26 cellular contexts compared by ENCODE assay signal in genomic region chr18:22547807-22548561, GRCh38.
DNase-seq lines count a peak whose midpoint lies in the region; ATAC-seq and TF ChIP-seq lines count a peak whose summit lies in the region.
"Had no signal": no experiment of that assay in that cellular context is flagged by ENCODE, and none has a peak within 500 bp of the region (broad histone marks: within the 10 kb centered on the region; RNA-seq: fewer than 3 reads in every experiment).

No MANE protein-coding gene starts in this region.

- no peak overlapping the region for H2AFZ ChIP-seq in neuronal stem cell (ENCODE audit: low read length)

- POLR2A ChIA-PET in CD8-positive, alpha-beta memory T cell (lab: Charles Lee), result no interaction called here

- no peaks in the 10 kb centered on the region for H3K9me3 Mint-ChIP-seq in CD8-positive, alpha-beta memory T cell
- H3K9me3 Mint-ChIP-seq: activated CD8-positive, alpha-beta T cell treated with anti-CD3 and anti-CD28 coated beads for 36 hours; activated naive CD4-positive, alpha-beta T cell treated with anti-CD3 and anti-CD28 coated beads for 36 hours; endodermal cell; naive thymus-derived CD8-positive, alpha-beta T cell; stimulated activated effector memory CD8-positive, alpha-beta T cell treated with anti-CD3 and anti-CD28 coated beads, Interleukin-12 subunit alpha, Interleukin-12 subunit beta, amount 100 ng/mL, for 72 hours had no signal

- H3K79me1 ChIP-seq in neuronal stem cell (ENCODE audit: low read depth, low read length), result no peaks in the 10 kb centered on the region

- H2BK12ac ChIP-seq in neuronal stem cell (ENCODE audit: low read length), result no peak overlapping the region

- no peak overlapping the region for H3K4ac ChIP-seq in neuronal stem cell (ENCODE audit: low read length)

- no peak overlapping the region for H2BK5ac ChIP-seq in neuronal stem cell (ENCODE audit: low read length)

- no peak overlapping the region for H4K91ac ChIP-seq in neuronal stem cell (ENCODE audit: low read depth, low read length, poor library complexity)

- peaks cover 0 to 4% of the 10 kb centered on the region in 2 donors for H3K4me1 ChIP-seq in neuronal stem cell (ENCODE audit: control insufficient read depth in 2 of 2, insufficient read depth in 1 of 2, low read depth in 1 of 2, low read length in 2 of 2)
- no peaks in the 10 kb centered on the region for H3K4me1 ChIP-seq in CD8-positive, alpha-beta memory T cell (ENCODE audit: insufficient read depth, low read length)

- peak overlapping the region; percentile 50 for H3K18ac ChIP-seq in neuronal stem cell (ENCODE audit: low read length)

- peaks cover 5 to 6% (median 6%) of the 10 kb centered on the region in 3 donors for H3K4me1 Mint-ChIP-seq in CD8-positive, alpha-beta memory T cell
- H3K4me1 Mint-ChIP-seq: naive thymus-derived CD8-positive, alpha-beta T cell had no signal

- no peaks in the 10 kb centered on the region for H3K9me3 ChIP-seq in neuronal stem cell (replicated peaks in 1 of 2; ENCODE audit: control insufficient read depth in 2 of 2, insufficient read depth in 1 of 2, low read depth in 1 of 2, low read length in 2 of 2)
- no peaks in the 10 kb centered on the region for H3K9me3 ChIP-seq in CD8-positive, alpha-beta memory T cell (ENCODE audit: low read length)
- H3K9me3 ChIP-seq: pancreas, testis had no signal

- no peak overlapping the region for H2BK15ac ChIP-seq in neuronal stem cell (ENCODE audit: low read length)

- ATAC-seq in GM21529 (IDR thresholded peaks at IDR 0.05; ENCODE audit: unreplicated experiment), result no peak
- ATAC-seq: activated CD8-positive, alpha-beta T cell treated with anti-CD3 and anti-CD28 coated beads for 36 hours; HepG2; naive thymus-derived CD8-positive, alpha-beta T cell; pancreas; sciatic nerve; stimulated activated effector memory CD8-positive, alpha-beta T cell treated with anti-CD3 and anti-CD28 coated beads, Interleukin-12 subunit alpha, Interleukin-12 subunit beta, amount 100 ng/mL, for 72 hours had no signal

- H3K14ac ChIP-seq in neuronal stem cell (ENCODE audit: low read length), result no peak overlapping the region

- no peak overlapping the region for H2BK120ac ChIP-seq in neuronal stem cell (ENCODE audit: low read depth, low read length)

- WGBS in neuronal stem cell (ENCODE audit: extremely low coverage in 2 of 2, insufficient read length in 2 of 2, insufficient replicate concordance in 1 of 2), 2 donors, result no CpG with 5 or more reads among the region's 11 CpGs

- CTCF ChIA-PET in CD8-positive, alpha-beta memory T cell (lab: Charles Lee), result interaction anchor here (0.6 to 1.1 kb wide), 2 partner anchors 169 to 328 kb away, joined by 3 read pairs; no protein-coding TSS in a partner anchor

- no peak overlapping the region for H3K4me3 Mint-ChIP-seq in CD8-positive, alpha-beta memory T cell
- H3K4me3 Mint-ChIP-seq: activated CD8-positive, alpha-beta T cell treated with anti-CD3 and anti-CD28 coated beads for 36 hours; activated naive CD4-positive, alpha-beta T cell treated with anti-CD3 and anti-CD28 coated beads for 36 hours; endodermal cell; naive thymus-derived CD8-positive, alpha-beta T cell; stimulated activated effector memory CD8-positive, alpha-beta T cell treated with anti-CD3 and anti-CD28 coated beads, Interleukin-12 subunit alpha, Interleukin-12 subunit beta, amount 100 ng/mL, for 72 hours had no signal

- no peaks in the 10 kb centered on the region for H3K36me3 Mint-ChIP-seq in CD8-positive, alpha-beta memory T cell
- H3K36me3 Mint-ChIP-seq: naive thymus-derived CD8-positive, alpha-beta T cell; stimulated activated effector memory CD8-positive, alpha-beta T cell treated with anti-CD3 and anti-CD28 coated beads, Interleukin-12 subunit alpha, Interleukin-12 subunit beta, amount 100 ng/mL, for 72 hours had no signal

- H3K27ac Mint-ChIP-seq in CD8-positive, alpha-beta memory T cell, result no peak overlapping the region
- H3K27ac Mint-ChIP-seq: activated CD8-positive, alpha-beta T cell treated with anti-CD3 and anti-CD28 coated beads for 36 hours; activated naive CD4-positive, alpha-beta T cell treated with anti-CD3 and anti-CD28 coated beads for 36 hours; endodermal cell; naive thymus-derived CD8-positive, alpha-beta T cell; stimulated activated effector memory CD8-positive, alpha-beta T cell treated with anti-CD3 and anti-CD28 coated beads, Interleukin-12 subunit alpha, Interleukin-12 subunit beta, amount 100 ng/mL, for 72 hours had no signal

- H3K9ac ChIP-seq in neuronal stem cell (ENCODE audit: low read depth, low read length, poor library complexity), result no peak overlapping the region

- no peak overlapping the region for H3K4me2 ChIP-seq in neuronal stem cell (ENCODE audit: insufficient read depth, low read length, poor library complexity, severe bottlenecking)

- H3K27ac ChIP-seq in neuronal stem cell (replicated peaks; ENCODE audit: low read length), result no peak overlapping the region
- H3K27ac ChIP-seq in CD8-positive, alpha-beta memory T cell (ENCODE audit: low read depth, low read length), result no peak overlapping the region
- H3K27ac ChIP-seq: testis had no signal

- H3K27me3 ChIP-seq in neuronal stem cell (ENCODE audit: control insufficient read depth in 3 of 3, insufficient read depth in 3 of 3, low read depth in 1 of 3, low read length in 3 of 3), result no peaks in the 10 kb centered on the region
- no peaks in the 10 kb centered on the region for H3K27me3 ChIP-seq in CD8-positive, alpha-beta memory T cell (ENCODE audit: insufficient read depth, low read length, poor library complexity, severe bottlenecking)
- H3K27me3 ChIP-seq: pancreas, testis had no signal

- no peak overlapping the region for H3K4me3 ChIP-seq in HFF-Myc (replicated peaks; ENCODE audit: low read depth, low read length)
- no peak overlapping the region for H3K4me3 ChIP-seq in neuronal stem cell (ENCODE audit: low read length in 2 of 2)
- H3K4me3 ChIP-seq in CD8-positive, alpha-beta memory T cell (ENCODE audit: low read length), result no peak overlapping the region
- H3K4me3 ChIP-seq: pancreas, testis had no signal

- peaks cover 4% of the 10 kb centered on the region in 2 donors for H3K27me3 Mint-ChIP-seq in CD8-positive, alpha-beta memory T cell
- H3K27me3 Mint-ChIP-seq: activated CD8-positive, alpha-beta T cell treated with anti-CD3 and anti-CD28 coated beads for 36 hours had no signal

- no peak overlapping the region for H3K23ac ChIP-seq in neuronal stem cell (ENCODE audit: low read depth, low read length, poor library complexity)

- no peaks in the 10 kb centered on the region for H3K36me3 ChIP-seq in neuronal stem cell (replicated peaks in 1 of 2; ENCODE audit: control insufficient read depth in 2 of 2, insufficient read depth in 2 of 2, low read length in 2 of 2)
- no peaks in the 10 kb centered on the region for H3K36me3 ChIP-seq in CD8-positive, alpha-beta memory T cell (ENCODE audit: insufficient read depth, low read length)
- H3K36me3 ChIP-seq: pancreas had no signal

- peak; percentile 86 for DNase-seq in EH (ENCODE audit: low read depth)
- DNase-seq in HFF-Myc (ENCODE audit: extremely low read depth, low read depth), result peak; percentile 89
- DNase-seq in fibroblast of gingiva (ENCODE audit: low read depth), result peak; percentile 58
- no peak for DNase-seq in neuronal stem cell (ENCODE audit: low spot score)
- DNase-seq in CD8-positive, alpha-beta memory T cell, result no peak
- DNase-seq in activated CD8-positive, alpha-beta memory T cell treated with anti-CD3 and anti-CD28 coated beads for 24 hours, result no peak
- DNase-seq in SW 1271 (lab: John Stamatoyannopoulos, UW), result no peak
- DNase-seq: activated CD4-positive, CD25-positive, alpha-beta regulatory T cell; activated CD8-positive, alpha-beta T cell treated with anti-CD3 and anti-CD28 coated beads for 36 hours; activated naive CD4-positive, alpha-beta T cell treated with anti-CD3 and anti-CD28 coated beads for 36 hours; activated T-cell treated with anti-CD3 and anti-CD28 coated beads, Interleukin-2, amount 50 U/mL, for 48 hours; anterior cingulate cortex; endodermal cell; head of caudate nucleus; naive thymus-derived CD8-positive, alpha-beta T cell; NCI-H1417; NCI-H2107; NCI-H510A; pancreas; RPMI8226; T-helper 9 cell; testis had no signal

- no peak overlapping the region for H4K8ac ChIP-seq in neuronal stem cell (ENCODE audit: low read depth, low read length)

- H2AK5ac ChIP-seq in neuronal stem cell (ENCODE audit: low read depth, low read length), result no peak overlapping the region

- TF ChIP-seq CTCF in HFF-Myc (IDR thresholded peaks at IDR 0.05; ENCODE audit: low read depth, low read length, missing control alignments), result no peak

Comparison
In these comparisons a context has a peak if more than half of its experiments do, and no peak if none do; other contexts are left out.
1. DNase-seq: peak in EH (single experiment), HFF-Myc (single experiment) and fibroblast of gingiva (single experiment); none in neuronal stem cell (single experiment), CD8-positive, alpha-beta memory T cell (0 of 5), activated CD8-positive, alpha-beta memory T cell treated with anti-CD3 and anti-CD28 coated beads for 24 hours (single experiment) and SW 1271 (0 of 2).